In the genomic region with DNA sequence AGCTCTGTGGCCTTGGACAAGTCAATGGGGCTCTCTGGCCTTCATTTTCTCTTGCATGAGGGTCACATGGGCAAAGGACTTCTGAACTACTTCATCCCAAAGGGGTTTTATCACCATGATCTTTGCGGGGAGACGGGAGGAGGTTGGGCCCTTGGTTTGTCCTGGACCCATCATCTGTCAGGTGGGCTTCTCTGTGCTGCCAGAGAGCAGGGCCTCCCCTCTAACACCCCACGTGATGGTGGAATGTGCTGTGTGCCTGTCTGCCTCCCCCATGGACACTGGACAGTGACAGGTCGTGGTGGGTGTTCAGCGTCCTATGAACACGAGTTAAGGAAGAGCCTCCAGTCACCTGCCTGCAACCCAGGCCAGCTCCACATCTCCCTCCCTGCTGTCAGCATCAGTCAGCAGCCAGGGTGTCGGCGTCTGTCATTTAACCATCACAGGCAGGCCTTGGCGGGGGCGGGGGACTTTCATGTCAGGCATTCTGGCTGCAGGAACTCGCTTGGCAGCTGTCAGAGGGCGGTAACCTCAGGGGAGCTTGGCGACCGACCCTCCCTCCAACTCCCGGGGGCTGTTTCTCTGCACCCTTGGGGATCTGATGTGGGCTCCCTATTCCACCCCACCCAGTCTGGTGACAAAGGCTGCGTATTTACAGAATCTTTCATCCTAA, we compare ENCODE assay signal across 8 cellular contexts. TPM values are rescaled to one million over a fixed set of nuclear protein-coding genes. Genes with fewer than 3 reads are reported as not detected.
DNase-seq lines count a peak whose midpoint lies in the region; ATAC-seq and TF ChIP-seq lines count a peak whose summit lies in the region.

No MANE protein-coding gene starts in this region.

- peak; percentile 32 for DNase-seq in NCI-H69 (lab: John Stamatoyannopoulos, UW)
- DNase-seq in activated CD8-positive, alpha-beta memory T cell treated with anti-CD3 and anti-CD28 coated beads, Interleukin-2, amount 50 U/mL, for 1 hour (ENCODE audit: extremely low read depth): peak; percentile 72
- DNase-seq in left kidney (ENCODE audit: low read depth, low spot score): peak; percentile 24
- DNase-seq in stimulated activated CD8-positive, alpha-beta memory T cell treated with anti-CD3 and anti-CD28 coated beads, Interleukin-7, amount 100 ng/mL, for 4 hours (ENCODE audit: low read depth in 2 of 2): peak; percentile 63 to 68
- no peak for DNase-seq in mesothelial cell of epicardium (ENCODE audit: low spot score in 2 of 2, unreplicated experiment in 2 of 2)

- H3K9me3 Mint-ChIP-seq in mesothelial cell of epicardium: no peaks in the 10 kb centered on the region

- no peaks in the 10 kb centered on the region for H3K36me3 Mint-ChIP-seq in mesothelial cell of epicardium

- no peak for TF ChIP-seq CTCF in mesothelial cell of epicardium (IDR thresholded peaks at IDR 0.05; ENCODE audit: unreplicated experiment)

- no peak for ATAC-seq in HG03095 (IDR thresholded peaks at IDR 0.05; ENCODE audit: unreplicated experiment)
- no peak for ATAC-seq in HG02884 (IDR thresholded peaks at IDR 0.05; ENCODE audit: unreplicated experiment)
- ATAC-seq in GM19351 (IDR thresholded peaks at IDR 0.05; ENCODE audit: unreplicated experiment): no peak

- H3K27ac Mint-ChIP-seq in mesothelial cell of epicardium: no peak overlapping the region

- no peaks in the 10 kb centered on the region for H3K27me3 Mint-ChIP-seq in mesothelial cell of epicardium (ENCODE audit: low read depth)

- H3K4me3 Mint-ChIP-seq in mesothelial cell of epicardium: no peak overlapping the region

- peaks cover 32% of the 10 kb centered on the region for H3K4me1 Mint-ChIP-seq in mesothelial cell of epicardium

RNA-seq across cellular contexts. Expression of gene SUN2, which starts 2.6 kb away (rescaled TPM):
- total RNA-seq in mesothelial cell of epicardium: 59.8 to 63.0 TPM (median 61.2 TPM) in 3 replicates

RNA-seq across cellular contexts. Expression of gene DNAL4, which starts 35.5 kb away (rescaled TPM):
- total RNA-seq in mesothelial cell of epicardium: 15.9 to 18.0 TPM (median 17.3 TPM) in 3 replicates

RNA-seq across cellular contexts. Expression of gene GTPBP1, which starts 52.7 kb away (rescaled TPM):
- total RNA-seq in mesothelial cell of epicardium: 71.6 to 74.3 TPM (median 73.1 TPM) in 3 replicates

RNA-seq across cellular contexts. Expression of gene JOSD1, which starts 57.7 kb away (rescaled TPM):
- 58.4 to 59.6 TPM (median 59.6 TPM) in 3 replicates for total RNA-seq in mesothelial cell of epicardium

Comparison
In these comparisons a context has a peak if more than half of its experiments do, and no peak if none do; other contexts are left out.
1. DNase-seq: peak in NCI-H69 (single experiment), activated CD8-positive, alpha-beta memory T cell treated with anti-CD3 and anti-CD28 coated beads, Interleukin-2, amount 50 U/mL, for 1 hour (single experiment), left kidney (single experiment) and stimulated activated CD8-positive, alpha-beta memory T cell treated with anti-CD3 and anti-CD28 coated beads, Interleukin-7, amount 100 ng/mL, for 4 hours (2 of 2); none in mesothelial cell of epicardium (0 of 2).